1 cellular context compared by ENCODE assay signal in genomic region chr1:28926629-28927441, GRCh38.
TF ChIP-seq lines count a peak whose summit lies in the region.

No MANE protein-coding gene starts in this region.

TF ChIP-seq in K562, 482 proteins besides CTCF, POLR2A, EP300 and RAD21 (continued from another document):
- 0 out of 2 replicates have a peak, but pooled peaks have one; percentile 23 for TF ChIP-seq DEAF1 (CRISPR knock-in tag; IDR thresholded peaks at IDR 0.05)
